14 cellular contexts compared by ENCODE assay signal in genomic region chr12:131775124-131775903, GRCh38. TPM values are rescaled to one million over a fixed set of nuclear protein-coding genes. Genes with fewer than 3 reads are reported as not detected.
DNase-seq lines count a peak whose midpoint lies in the region; TF ChIP-seq lines count a peak whose summit lies in the region.
"Had no signal": no experiment of that assay in that cellular context is flagged by ENCODE, and none has a peak within 500 bp of the region (broad histone marks: within the 10 kb centered on the region; RNA-seq: fewer than 3 reads in every experiment).

No MANE protein-coding gene starts in this region.

- no peaks in the 10 kb centered on the region for H4K20me1 ChIP-seq in OCI-LY7 (ENCODE audit: insufficient read depth, low read length)

- no peaks in the 10 kb centered on the region for H3K9me2 ChIP-seq in OCI-LY7 (ENCODE audit: insufficient read depth, low read length)

- no peak for DNase-seq in activated naive CD4-positive, alpha-beta T cell treated with anti-CD3 and anti-CD28 coated beads, Interleukin-2, amount 10 ng/mL, durations not matched to agents 7 days and 5 days
- no peak for DNase-seq in activated naive CD4-positive, alpha-beta T cell (lab: John Stamatoyannopoulos, UW)
- DNase-seq in OCI-LY7 (ENCODE audit: low spot score) (no peak), endothelial cell (ENCODE audit: low spot score) (no peak), hepatic stellate cell (ENCODE audit: low spot score) (no peak), NCI-H1694 treated with DMSO at 0.1 percent for 48 hours (lab: John Stamatoyannopoulos, UW) (no peak)
- no peak for DNase-seq in activated CD4-positive, CD25-positive, alpha-beta regulatory T cell (lab: John Stamatoyannopoulos, UW)
- DNase-seq: dermis blood vessel endothelial cell, islet precursor cell, Karpas-422, NCI-H1436 treated with DMSO at 0.1 percent for 48 hours, NCI-H82 had no signal

- no peaks in the 10 kb centered on the region for H3K9me3 ChIP-seq in OCI-LY7 (ENCODE audit: low read length)
- no peaks in the 10 kb centered on the region for H3K9me3 ChIP-seq in skeletal muscle tissue (ENCODE audit: control insufficient read depth in 3 of 3, low read length in 3 of 3)
- H3K9me3 ChIP-seq: upper lobe of left lung had no signal

- no peaks in the 10 kb centered on the region for H3K27me3 ChIP-seq in skeletal muscle tissue (ENCODE audit: control insufficient read depth in 3 of 3, insufficient read depth in 3 of 3, low read length in 3 of 3)
- H3K27me3 ChIP-seq: upper lobe of left lung had no signal

- peak overlapping the region; percentile 55 for H3K27ac Mint-ChIP-seq in activated naive CD4-positive, alpha-beta T cell treated with anti-CD3 and anti-CD28 coated beads, Interleukin-2, amount 10 ng/mL, durations not matched to agents 7 days and 5 days
- H3K27ac Mint-ChIP-seq in endothelial cell (ENCODE audit: unreplicated experiment) = peak overlapping the region; percentile 75

- no peak for TF ChIP-seq CTCF in OCI-LY7 (conservative IDR thresholded peaks at IDR 0.05; ENCODE audit: low read length)
- no peak for TF ChIP-seq CTCF in endothelial cell (IDR thresholded peaks at IDR 0.05; ENCODE audit: unreplicated experiment)

- H3K9me3 Mint-ChIP-seq in activated naive CD4-positive, alpha-beta T cell treated with anti-CD3 and anti-CD28 coated beads, Interleukin-2, amount 10 ng/mL, durations not matched to agents 7 days and 5 days = no peaks in the 10 kb centered on the region
- no peaks in the 10 kb centered on the region for H3K9me3 Mint-ChIP-seq in endothelial cell (ENCODE audit: unreplicated experiment)

- peaks cover 55% of the 10 kb centered on the region for H3K4me1 ChIP-seq in OCI-LY7 (ENCODE audit: insufficient read depth, low read length, poor library complexity, severe bottlenecking)
- H3K4me1 ChIP-seq in skeletal muscle tissue (ENCODE audit: control insufficient read depth in 3 of 3, insufficient read depth in 3 of 3, low read length in 3 of 3) = peaks cover 0 to 14% (median 2%) of the 10 kb centered on the region in 3 donors

- CTCF ChIA-PET in activated naive CD4-positive, alpha-beta T cell treated with anti-CD3 and anti-CD28 coated beads, Interleukin-2, amount 10 ng/mL, durations not matched to agents 7 days and 5 days (lab: Charles Lee) = interaction anchor here (0.6 to 0.9 kb wide), 2 partner anchors 20 to 166 kb away, joined by 3 to 4 read pairs; no protein-coding TSS in a partner anchor
- CTCF ChIA-PET in OCI-LY7 (lab: Charles Lee; ENCODE audit: unreplicated experiment) = no interaction called here

- 0 out of 2 replicates have a peak overlapping the region, but pooled peaks have one; percentile 87 for H3K4me2 ChIP-seq in OCI-LY7 (ENCODE audit: low read length)

- H3K79me2 ChIP-seq in OCI-LY7 (ENCODE audit: insufficient read depth, low read depth, low read length) = no peaks in the 10 kb centered on the region

- H3K27ac ChIP-seq in OCI-LY7 (ENCODE audit: low read depth, low read length, poor library complexity, severe bottlenecking) = peak overlapping the region; percentile 94
- peak overlapping the region; percentile 59 for H3K27ac ChIP-seq in skeletal muscle tissue (ENCODE audit: low read depth, low read length)
- H3K27ac ChIP-seq: upper lobe of left lung had no signal

- peaks cover 82% of the 10 kb centered on the region for H3K36me3 ChIP-seq in OCI-LY7 (ENCODE audit: insufficient read depth, low read length)
- H3K36me3 ChIP-seq in skeletal muscle tissue (ENCODE audit: control insufficient read depth in 3 of 3, insufficient read depth in 3 of 3, low read length in 3 of 3) = peaks cover 42 to 53% (median 49%) of the 10 kb centered on the region in 3 donors

- H3K27me3 Mint-ChIP-seq in activated naive CD4-positive, alpha-beta T cell treated with anti-CD3 and anti-CD28 coated beads, Interleukin-2, amount 10 ng/mL, durations not matched to agents 7 days and 5 days = no peaks in the 10 kb centered on the region
- no peaks in the 10 kb centered on the region for H3K27me3 Mint-ChIP-seq in endothelial cell (ENCODE audit: unreplicated experiment)

- peaks cover 58% of the 10 kb centered on the region for H3K36me3 Mint-ChIP-seq in activated naive CD4-positive, alpha-beta T cell treated with anti-CD3 and anti-CD28 coated beads, Interleukin-2, amount 10 ng/mL, durations not matched to agents 7 days and 5 days
- H3K36me3 Mint-ChIP-seq in endothelial cell (ENCODE audit: low read depth, unreplicated experiment) = peaks cover 41% of the 10 kb centered on the region

- H3K4me3 ChIP-seq in OCI-LY7 (ENCODE audit: low read depth, low read length, poor library complexity, severe bottlenecking) = no peak overlapping the region
- no peak overlapping the region for H3K4me3 ChIP-seq in skeletal muscle tissue (ENCODE audit: low read length in 3 of 3)
- H3K4me3 ChIP-seq: upper lobe of left lung had no signal

- no peak overlapping the region for H2AFZ ChIP-seq in OCI-LY7 (ENCODE audit: low read length)

- intact Hi-C loops in OCI-LY7 (cut with micrococcal nuclease; ENCODE audit: unreplicated experiment) = loop anchor here (10.0 kb wide), 1 partner anchor 901 kb away; the partner anchor contains the start of gene RAN

- POLR2A ChIA-PET in OCI-LY7 (lab: Charles Lee) = interaction anchor here (0.6 kb wide), 3 partner anchors 13 to 149 kb away, joined by 3 read pairs; no protein-coding TSS in a partner anchor

- peaks cover 38% of the 10 kb centered on the region for H3K4me1 Mint-ChIP-seq in activated naive CD4-positive, alpha-beta T cell treated with anti-CD3 and anti-CD28 coated beads, Interleukin-2, amount 10 ng/mL, durations not matched to agents 7 days and 5 days
- peaks cover 32% of the 10 kb centered on the region for H3K4me1 Mint-ChIP-seq in endothelial cell (ENCODE audit: unreplicated experiment)

- no TSS peak for BruUV-seq in OCI-LY7 (replicated peaks; lab: Mats Ljungman, UMichigan)

- no peak overlapping the region for H3K9ac ChIP-seq in skeletal muscle tissue (ENCODE audit: low read depth in 1 of 3, low read length in 3 of 3)

- H3K4me3 Mint-ChIP-seq in activated naive CD4-positive, alpha-beta T cell treated with anti-CD3 and anti-CD28 coated beads, Interleukin-2, amount 10 ng/mL, durations not matched to agents 7 days and 5 days = no peak overlapping the region
- H3K4me3 Mint-ChIP-seq in endothelial cell (ENCODE audit: unreplicated experiment) = no peak overlapping the region

RNA-seq across cellular contexts. Expression of gene MMP17, which starts 52.9 kb away (rescaled TPM):
- total RNA-seq in OCI-LY7 (2014; rRNA removed; shearing (Covaris generic)) = not detected in 2 replicates
- not detected in 2 replicates for total RNA-seq in OCI-LY7 (2022)
- total RNA-seq in endothelial cell (ENCODE audit: unreplicated experiment) = 6.3 TPM
- 6.3 TPM for total RNA-seq in skeletal muscle tissue
